In genomic region chr3:11845661-11846060, GRCh38 we compare ENCODE assay signal across 8 cellular contexts. TPM values are rescaled to one million over a fixed set of nuclear protein-coding genes. Genes with fewer than 3 reads are reported as not detected.
DNase-seq lines count a peak whose midpoint lies in the region; ATAC-seq, FAIRE-seq and TF ChIP-seq lines count a peak whose summit lies in the region.

No MANE protein-coding gene starts in this region.

- H2AFZ ChIP-seq in OCI-LY7 (ENCODE audit: low read length) (peak overlapping the region; percentile 47; the same call in 1 of the 2 replicates), endothelial cell of umbilical vein (ENCODE audit: low read depth, low read length) (no peak overlapping the region)

- H3K4me2 ChIP-seq in OCI-LY7 (ENCODE audit: low read length) (peak overlapping the region; percentile 63), endothelial cell of umbilical vein (ENCODE audit: insufficient read depth, low read length) (peak overlapping the region; percentile 54)

- H3K27ac ChIP-seq in OCI-LY7 (ENCODE audit: low read depth, low read length, poor library complexity, severe bottlenecking) (peak overlapping the region; percentile 14), endothelial cell of umbilical vein (ENCODE audit: insufficient read depth, low read depth, low read length) (no peak overlapping the region), ovary (peak overlapping the region in 1 of 2 donors; percentile 86)

- H3K4me1 ChIP-seq in OCI-LY7 (ENCODE audit: insufficient read depth, low read length, poor library complexity, severe bottlenecking) (peaks cover 6% of the 10 kb centered on the region), endothelial cell of umbilical vein (ENCODE audit: control insufficient read depth, extremely low read depth, insufficient read depth, low read length) (peaks cover 15% of the 10 kb centered on the region), ovary (ENCODE audit: insufficient read depth) (peaks cover 3% of the 10 kb centered on the region)

- dilution Hi-C loops in endothelial cell of umbilical vein (cut with MboI; ENCODE audit: extremely low pct_ligation_motif_present, low sequenced_read_pairs) = no loop called here

- TF ChIP-seq POLR2A in endothelial cell of umbilical vein (IDR thresholded peaks at IDR 0.05; ENCODE audit: low read depth, low read length) = no peak
- no peak for TF ChIP-seq POLR2A in ovary (IDR thresholded peaks at IDR 0.05)

- no peak for TF ChIP-seq CTCF in GM12865 (IDR thresholded peaks at IDR 0.05; ENCODE audit: insufficient read depth, low read depth, low read length, missing control alignments)
- TF ChIP-seq CTCF in OCI-LY7 (conservative IDR thresholded peaks at IDR 0.05; ENCODE audit: low read length) = no peak
- TF ChIP-seq CTCF in endothelial cell of umbilical vein (IDR thresholded peaks at IDR 0.05; ENCODE audit: extremely low read depth in 1 of 2, insufficient read depth in 1 of 2, low read depth in 1 of 2, low read length in 2 of 2) = no peak
- TF ChIP-seq CTCF in ovary (IDR thresholded peaks at IDR 0.05) = no peak

- H3K4me3 ChIP-seq in GM12865 (ENCODE audit: low read depth, low read length) (peak overlapping the region; percentile 83), OCI-LY7 (ENCODE audit: low read depth, low read length, poor library complexity, severe bottlenecking) (peak overlapping the region; percentile 87), endothelial cell of umbilical vein (replicated peaks in 1 of 3; ENCODE audit: insufficient read depth in 1 of 3, low read depth in 1 of 3, low read length in 3 of 3) (peak overlapping the region; percentile 36 to 66 (median 60)), ovary (peak overlapping the region; percentile 91)

- ATAC-seq in HG03521 (IDR thresholded peaks at IDR 0.05; ENCODE audit: unreplicated experiment) (no peak), HG03025 (IDR thresholded peaks at IDR 0.05; ENCODE audit: low FRiP score, unreplicated experiment) (no peak), HG02884 (IDR thresholded peaks at IDR 0.05; ENCODE audit: unreplicated experiment) (no peak), GM21367 (IDR thresholded peaks at IDR 0.05; ENCODE audit: unreplicated experiment) (no peak)

- no peak for TF ChIP-seq EP300 in ovary (IDR thresholded peaks at IDR 0.05)

- intact Hi-C loops in OCI-LY7 (cut with micrococcal nuclease; ENCODE audit: unreplicated experiment) (loop anchor here (5.0 kb wide), 1 partner anchor 637 kb away; the partner anchor contains the start of gene TSEN2), endothelial cell of umbilical vein (cut with micrococcal nuclease) (loop anchor here (2.0 to 5.0 kb wide), 2 partner anchors 128 to 333 kb away; no protein-coding TSS in a partner anchor), ovary (cut with DNase I) (no loop called here)

- no peaks in the 10 kb centered on the region for H3K9me2 ChIP-seq in OCI-LY7 (ENCODE audit: insufficient read depth, low read length)

- H4K20me1 ChIP-seq in OCI-LY7 (ENCODE audit: insufficient read depth, low read length) (peaks cover 7% of the 10 kb centered on the region; the same call in 1 of the 2 replicates), endothelial cell of umbilical vein (replicated peaks; ENCODE audit: control insufficient read depth, extremely low read depth, insufficient read depth, low read length) (no peaks in the 10 kb centered on the region)

- H3K9me3 ChIP-seq in OCI-LY7 (ENCODE audit: low read length) (0 out of 2 replicates have a peak, but pooled peaks cover 2% of the 10 kb centered on the region), endothelial cell of umbilical vein (replicated peaks; ENCODE audit: control insufficient read depth, insufficient read depth, low read length) (no peaks in the 10 kb centered on the region), ovary (no peaks in the 10 kb centered on the region)

- DNase-seq in GM12865 (ENCODE audit: low read depth) (peak; percentile 30), OCI-LY7 (ENCODE audit: low spot score) (peak; percentile 41), endothelial cell of umbilical vein (ENCODE audit: low read depth, low spot score) (no peak), ovary (no peak)

- CTCF ChIA-PET in OCI-LY7 (lab: Charles Lee; ENCODE audit: unreplicated experiment) (no interaction called here), endothelial cell of umbilical vein (lab: Charles Lee) (no interaction called here)

- WGBS in ovary, 3 donors = 22 to 29% (median 24%) methylated on average over 6 of the region's 6 CpGs

- H3K36me3 ChIP-seq in OCI-LY7 (ENCODE audit: insufficient read depth, low read length) (peaks cover 38% of the 10 kb centered on the region), endothelial cell of umbilical vein (ENCODE audit: control insufficient read depth in 2 of 2, extremely low read depth in 1 of 2, insufficient read depth in 2 of 2, low read length in 2 of 2) (peaks cover 3 to 7% of the 10 kb centered on the region in 2 experiments), ovary (no peaks in the 10 kb centered on the region)

- POLR2A ChIA-PET in OCI-LY7 (lab: Charles Lee) = interaction anchor here (1.1 kb wide), 1 partner anchor 12 kb away, joined by 3 read pairs; no protein-coding TSS in a partner anchor
- POLR2A ChIA-PET in endothelial cell of umbilical vein (lab: Charles Lee) = no interaction called here

- H3K9me1 ChIP-seq in endothelial cell of umbilical vein (replicated peaks; ENCODE audit: control insufficient read depth, extremely low read depth, insufficient read depth, low read length) = no peaks in the 10 kb centered on the region

- H3K9ac ChIP-seq in endothelial cell of umbilical vein (replicated peaks; ENCODE audit: extremely low read depth, insufficient read depth, low read length) = peak overlapping the region; percentile 61

- BruUV-seq in OCI-LY7 (replicated peaks; lab: Mats Ljungman, UMichigan) (TSS peak; percentile 63), endothelial cell of umbilical vein (replicated peaks; lab: Mats Ljungman, UMichigan) (no TSS peak)

- H3K79me2 ChIP-seq in OCI-LY7 (ENCODE audit: insufficient read depth, low read depth, low read length) = peaks cover 26% of the 10 kb centered on the region
- H3K79me2 ChIP-seq in endothelial cell of umbilical vein (ENCODE audit: control insufficient read depth, insufficient read depth, low read length) = peaks cover 19% of the 10 kb centered on the region

- peaks cover 0 to 5% of the 10 kb centered on the region in 2 experiments for H3K27me3 ChIP-seq in endothelial cell of umbilical vein (ENCODE audit: control insufficient read depth in 2 of 2, insufficient read depth in 2 of 2, low read length in 2 of 2)
- no peaks in the 10 kb centered on the region for H3K27me3 ChIP-seq in ovary

- FAIRE-seq in endothelial cell of umbilical vein (lab: Jason Lieb, UNC) = peak; percentile 33

TF ChIP-seq in endothelial cell of umbilical vein, 7 proteins besides CTCF, POLR2A, EP300 and RAD21:
- TF ChIP-seq FOS (IDR thresholded peaks at IDR 0.05; ENCODE audit: borderline replicate concordance, insufficient read depth, low read length) (no peak), JUN (IDR thresholded peaks at IDR 0.05; ENCODE audit: borderline replicate concordance, insufficient read depth, insufficient read length, low read depth) (no peak), MYC (IDR thresholded peaks at IDR 0.05; ENCODE audit: low read depth, low read length) (no peak), EZH2 (IDR thresholded peaks at IDR 0.05; ENCODE audit: borderline replicate concordance, low read depth, low read length, severe bottlenecking) (no peak), GATA2 (IDR thresholded peaks at IDR 0.05; ENCODE audit: insufficient read depth, insufficient read length, low read depth, low read length) (no peak), POLR2AphosphoS5 (IDR thresholded peaks at IDR 0.05; ENCODE audit: insufficient read depth, low read depth, low read length) (no peak)
- TF ChIP-seq, protein P1, sequence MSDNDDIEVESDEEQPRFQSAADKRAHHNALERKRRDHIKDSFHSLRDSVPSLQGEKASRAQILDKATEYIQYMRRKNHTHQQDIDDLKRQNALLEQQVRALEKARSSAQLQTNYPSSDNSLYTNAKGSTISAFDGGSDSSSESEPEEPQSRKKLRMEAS (IDR thresholded peaks at IDR 0.05; ENCODE audit: insufficient read depth, insufficient read length) = no peak
TF ChIP-seq in endothelial cell of umbilical vein: peak in this region for 0.

RNA-seq across cellular contexts. Expression of gene TAMM41, which starts 1.0 kb away (rescaled TPM):
- 14.6 and 19.2 TPM in 2 replicates for total RNA-seq in OCI-LY7 (2014; rRNA removed; shearing (Covaris generic))
- total RNA-seq in OCI-LY7 (2022) = 42.0 and 47.9 TPM in 2 replicates
- total RNA-seq in endothelial cell of umbilical vein = 25.1 and 29.7 TPM in 2 replicates
- polyA plus RNA-seq in endothelial cell of umbilical vein = 12.6 and 18.7 TPM in 2 replicates
- polyA plus RNA-seq in endothelial cell of umbilical vein (2011; cell fraction: cytosol; rRNA removed) = 11.9 and 15.9 TPM in 2 replicates
- polyA plus RNA-seq in endothelial cell of umbilical vein (2011; cell fraction: nucleus; rRNA removed) = 19.5 TPM in 2 replicates
- 17.5 and 21.1 TPM in 2 replicates for polyA plus RNA-seq in endothelial cell of umbilical vein (2012)
- polyA minus RNA-seq in endothelial cell of umbilical vein = 22.4 and 25.3 TPM in 2 replicates
- 23.7 TPM for polyA minus RNA-seq in endothelial cell of umbilical vein (2011; cell fraction: cytosol; rRNA and poly(A)+ RNA removed)
- 31.4 and 32.8 TPM in 2 replicates for polyA minus RNA-seq in endothelial cell of umbilical vein (2011; cell fraction: nucleus; rRNA and poly(A)+ RNA removed)
- total RNA-seq in ovary = 10 to 100 TPM; 10.6 to 29.2 (median 23.7) TPM
- polyA plus RNA-seq in ovary = 10 to 100 TPM; 17.2 to 18.5 TPM

Comparison
In these comparisons a context has a peak if more than half of its experiments do, and no peak if none do; other contexts are left out.
1. DNase-seq: peak in GM12865 (single experiment) and OCI-LY7 (single experiment); none in endothelial cell of umbilical vein (single experiment) and ovary (0 of 5).
2. intact Hi-C loops: an anchor here in OCI-LY7 (5.0 kb wide) and endothelial cell of umbilical vein (2.0 to 5.0 kb wide); none called in ovary.
3. Peak in every context shown above with its lines, with median percentiles within 50 percentile points of each other: H3K4me3 ChIP-seq.